ENCODE assay signal across 8 cellular contexts in the genomic region with DNA sequence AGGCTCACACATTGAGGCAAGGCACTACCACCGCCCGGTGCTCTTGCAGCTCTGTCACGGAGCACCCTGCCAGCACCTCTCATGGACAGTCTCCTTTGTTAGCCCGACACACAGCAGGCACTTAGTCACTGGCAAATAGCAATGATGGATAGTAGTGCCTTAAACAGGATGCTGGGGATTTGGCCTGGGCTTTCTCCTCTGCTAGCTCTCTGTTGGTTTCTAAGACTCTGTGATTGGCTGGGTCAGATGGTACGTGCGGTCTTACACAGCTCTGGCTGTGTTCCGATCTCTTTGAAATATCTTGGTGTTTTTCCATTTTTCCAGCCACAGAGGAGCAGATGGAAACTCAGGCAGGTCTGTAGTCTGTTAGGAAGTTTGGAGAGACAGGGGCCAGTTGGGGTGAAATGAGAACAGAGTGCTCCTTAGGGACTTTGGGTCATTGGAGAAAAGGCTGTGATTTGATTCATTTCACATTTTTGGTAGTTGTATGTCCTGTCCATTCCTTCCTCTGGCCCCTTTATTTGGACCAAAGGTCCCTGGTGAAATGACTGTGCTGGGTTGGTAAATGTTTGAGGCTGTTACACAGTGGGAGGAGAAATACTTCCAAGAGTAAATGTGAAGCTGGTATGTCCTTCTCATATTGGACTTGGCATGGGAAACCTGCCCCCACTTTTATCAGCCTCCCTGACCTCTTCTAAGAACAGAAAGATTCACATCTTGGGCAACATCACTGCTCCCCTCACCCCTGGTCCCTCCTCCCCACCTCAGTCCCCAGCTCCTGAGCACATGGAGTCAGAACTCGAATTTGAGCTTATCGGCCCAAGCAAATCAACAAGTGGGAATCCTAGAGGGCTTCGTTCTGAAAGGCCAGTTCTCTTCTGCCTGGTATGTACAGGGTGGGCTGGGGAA. TPM values are rescaled to one million over a fixed set of nuclear protein-coding genes. Genes with fewer than 3 reads are reported as not detected.
DNase-seq lines count a peak whose midpoint lies in the region; ATAC-seq, FAIRE-seq and TF ChIP-seq lines count a peak whose summit lies in the region.

No MANE protein-coding gene starts in this region.

- peak overlapping the region; percentile 35 for H3K4me3 Mint-ChIP-seq in activated T-helper 1 cell treated with anti-CD3 and anti-CD28 coated beads, Interleukin-12 subunit alpha, Interleukin-12 subunit beta, Interleukin-2, Interleukin-4 antibody, amounts not matched to agents 30 ng/mL and 10 ng/mL and 1 ng/mL, durations not matched to agents 14 hours and 24 hours and 36 hours
- no peak overlapping the region for H3K4me3 Mint-ChIP-seq in stimulated activated effector memory CD8-positive, alpha-beta T cell treated with anti-CD3 and anti-CD28 coated beads, Interleukin-12 subunit alpha, Interleukin-12 subunit beta, amount 100 ng/mL, for 72 hours

- H3K9me3 Mint-ChIP-seq in activated T-helper 1 cell treated with anti-CD3 and anti-CD28 coated beads, Interleukin-12 subunit alpha, Interleukin-12 subunit beta, Interleukin-2, Interleukin-4 antibody, amounts not matched to agents 30 ng/mL and 10 ng/mL and 1 ng/mL, durations not matched to agents 14 hours and 24 hours and 36 hours: peaks cover 5% of the 10 kb centered on the region
- peaks cover 4% of the 10 kb centered on the region for H3K9me3 Mint-ChIP-seq in stimulated activated effector memory CD8-positive, alpha-beta T cell treated with anti-CD3 and anti-CD28 coated beads, Interleukin-12 subunit alpha, Interleukin-12 subunit beta, amount 100 ng/mL, for 72 hours

- ATAC-seq in left ventricle myocardium superior: peak; percentile 62
- ATAC-seq in stimulated activated effector memory CD8-positive, alpha-beta T cell treated with anti-CD3 and anti-CD28 coated beads, Interleukin-12 subunit alpha, Interleukin-12 subunit beta, amount 100 ng/mL, for 72 hours: no peak
- ATAC-seq in HG02970 (IDR thresholded peaks at IDR 0.05; ENCODE audit: low FRiP score, unreplicated experiment): no peak

- FAIRE-seq in H54 (lab: Jason Lieb, UNC): peak; percentile 68

- no peaks in the 10 kb centered on the region for H3K27me3 Mint-ChIP-seq in activated T-helper 1 cell treated with anti-CD3 and anti-CD28 coated beads, Interleukin-12 subunit alpha, Interleukin-12 subunit beta, Interleukin-2, Interleukin-4 antibody, amounts not matched to agents 30 ng/mL and 10 ng/mL and 1 ng/mL, durations not matched to agents 14 hours and 24 hours and 36 hours (ENCODE audit: insufficient read depth)

- H3K27ac Mint-ChIP-seq in activated T-helper 1 cell treated with anti-CD3 and anti-CD28 coated beads, Interleukin-12 subunit alpha, Interleukin-12 subunit beta, Interleukin-2, Interleukin-4 antibody, amounts not matched to agents 30 ng/mL and 10 ng/mL and 1 ng/mL, durations not matched to agents 14 hours and 24 hours and 36 hours: peak overlapping the region; percentile 83
- peak overlapping the region; percentile 95 for H3K27ac Mint-ChIP-seq in stimulated activated effector memory CD8-positive, alpha-beta T cell treated with anti-CD3 and anti-CD28 coated beads, Interleukin-12 subunit alpha, Interleukin-12 subunit beta, amount 100 ng/mL, for 72 hours

- intact Hi-C loops in activated T-helper 1 cell treated with anti-CD3 and anti-CD28 coated beads, Interleukin-12 subunit alpha, Interleukin-12 subunit beta, Interleukin-2, Interleukin-4 antibody, amounts not matched to agents 30 ng/mL and 10 ng/mL and 1 ng/mL, durations not matched to agents 14 hours and 24 hours and 36 hours (cut with micrococcal nuclease): loop anchor here (5.0 kb wide), 2 partner anchors 300 to 370 kb away; a partner anchor contains a TSS
- intact Hi-C loops in left ventricle myocardium superior (cut with micrococcal nuclease): no loop called here

- peak; percentile 36 for DNase-seq in H54 (ENCODE audit: insufficient read length, low spot score)
- DNase-seq in activated T-helper 1 cell treated with anti-CD3 and anti-CD28 coated beads, Interleukin-12 subunit alpha, Interleukin-12 subunit beta, Interleukin-2, Interleukin-4 antibody, amounts not matched to agents 30 ng/mL and 10 ng/mL and 1 ng/mL, durations not matched to agents 14 hours and 24 hours and 36 hours (ENCODE audit: low spot score): no peak
- DNase-seq in left ventricle myocardium superior: peak; percentile 76
- no peak for DNase-seq in stimulated activated effector memory CD8-positive, alpha-beta T cell treated with anti-CD3 and anti-CD28 coated beads, Interleukin-12 subunit alpha, Interleukin-12 subunit beta, amount 100 ng/mL, for 72 hours (ENCODE audit: low spot score in 2 of 2)
- no peak for DNase-seq in CD1c-positive myeloid dendritic cell (ENCODE audit: extremely low spot score)
- no peak for DNase-seq in NCI-H748 treated with DMSO at 0.1 percent for 48 hours (lab: John Stamatoyannopoulos, UW)
- DNase-seq in activated effector memory CD4-positive, alpha-beta T cell treated with anti-CD3 and anti-CD28 coated beads, Interleukin-2, amount 50 U/mL, for 16 hours: no peak

- peak; percentile 16; the same call in 1 of the 2 replicates for TF ChIP-seq POLR2A in H54 (IDR thresholded peaks at IDR 0.05; ENCODE audit: low read depth, low read length)

- H3K4me1 Mint-ChIP-seq in activated T-helper 1 cell treated with anti-CD3 and anti-CD28 coated beads, Interleukin-12 subunit alpha, Interleukin-12 subunit beta, Interleukin-2, Interleukin-4 antibody, amounts not matched to agents 30 ng/mL and 10 ng/mL and 1 ng/mL, durations not matched to agents 14 hours and 24 hours and 36 hours (ENCODE audit: low read depth): peaks cover 78% of the 10 kb centered on the region
- peaks cover 79% of the 10 kb centered on the region for H3K4me1 Mint-ChIP-seq in stimulated activated effector memory CD8-positive, alpha-beta T cell treated with anti-CD3 and anti-CD28 coated beads, Interleukin-12 subunit alpha, Interleukin-12 subunit beta, amount 100 ng/mL, for 72 hours

- H3K36me3 Mint-ChIP-seq in activated T-helper 1 cell treated with anti-CD3 and anti-CD28 coated beads, Interleukin-12 subunit alpha, Interleukin-12 subunit beta, Interleukin-2, Interleukin-4 antibody, amounts not matched to agents 30 ng/mL and 10 ng/mL and 1 ng/mL, durations not matched to agents 14 hours and 24 hours and 36 hours (ENCODE audit: low read depth): peaks cover 7% of the 10 kb centered on the region
- H3K36me3 Mint-ChIP-seq in stimulated activated effector memory CD8-positive, alpha-beta T cell treated with anti-CD3 and anti-CD28 coated beads, Interleukin-12 subunit alpha, Interleukin-12 subunit beta, amount 100 ng/mL, for 72 hours: no peaks in the 10 kb centered on the region

RNA-seq across cellular contexts. Expression of a gene that starts 3.4 kb away (rescaled TPM):
- 12.8 and 13.4 TPM in 2 replicates for total RNA-seq in activated T-helper 1 cell treated with anti-CD3 and anti-CD28 coated beads, Interleukin-12 subunit alpha, Interleukin-12 subunit beta, Interleukin-2, Interleukin-4 antibody, amounts not matched to agents 30 ng/mL and 10 ng/mL and 1 ng/mL, durations not matched to agents 14 hours and 24 hours and 36 hours
- total RNA-seq in left ventricle myocardium superior: 15.2 TPM

RNA-seq across cellular contexts. Expression of a gene that starts 23.1 kb away (rescaled TPM):
- total RNA-seq in activated T-helper 1 cell treated with anti-CD3 and anti-CD28 coated beads, Interleukin-12 subunit alpha, Interleukin-12 subunit beta, Interleukin-2, Interleukin-4 antibody, amounts not matched to agents 30 ng/mL and 10 ng/mL and 1 ng/mL, durations not matched to agents 14 hours and 24 hours and 36 hours: 42.3 and 46.4 TPM in 2 replicates
- total RNA-seq in left ventricle myocardium superior: 43.5 TPM

Comparison
In these comparisons a context has a peak if more than half of its experiments do, and no peak if none do; other contexts are left out.
1. DNase-seq: peak in H54 (single experiment) and left ventricle myocardium superior (single experiment); none in activated T-helper 1 cell treated with anti-CD3 and anti-CD28 coated beads, Interleukin-12 subunit alpha, Interleukin-12 subunit beta, Interleukin-2, Interleukin-4 antibody, amounts not matched to agents 30 ng/mL and 10 ng/mL and 1 ng/mL, durations not matched to agents 14 hours and 24 hours and 36 hours (single experiment), stimulated activated effector memory CD8-positive, alpha-beta T cell treated with anti-CD3 and anti-CD28 coated beads, Interleukin-12 subunit alpha, Interleukin-12 subunit beta, amount 100 ng/mL, for 72 hours (0 of 2), CD1c-positive myeloid dendritic cell (single experiment), NCI-H748 treated with DMSO at 0.1 percent for 48 hours (single experiment) and activated effector memory CD4-positive, alpha-beta T cell treated with anti-CD3 and anti-CD28 coated beads, Interleukin-2, amount 50 U/mL, for 16 hours (single experiment).